In genomic region chr12:12999276-12999958, GRCh38 we compare ENCODE assay signal across 8 cellular contexts. TPM values are rescaled to one million over a fixed set of nuclear protein-coding genes. Genes with fewer than 3 reads are reported as not detected.
A peak's percentile ranks its signal among the peaks of the same experiment; 100 is the strongest.
DNase-seq lines count a peak whose midpoint lies in the region; ATAC-seq, FAIRE-seq and TF ChIP-seq lines count a peak whose summit lies in the region.

No MANE protein-coding gene starts in this region.

- intact Hi-C loops in stomach (cut with DNase I; ENCODE audit: low total_unique reads): no loop called here

- H3K4me1 ChIP-seq in HUES48 (ENCODE audit: control insufficient read depth, insufficient read depth, low read length) (peaks cover 13% of the 10 kb centered on the region; the same call in 1 of the 2 replicates), keratinocyte (ENCODE audit: control insufficient read depth, extremely low read depth, insufficient read depth, low read length) (peaks cover 11% of the 10 kb centered on the region), stomach (peaks cover 27 to 67% (median 56%) of the 10 kb centered on the region in 4 donors)

- H3K27ac ChIP-seq in HUES48 (ENCODE audit: low read depth, low read length): peak overlapping the region; percentile 54
- H3K27ac ChIP-seq in keratinocyte (ENCODE audit: control insufficient read depth, insufficient read depth, low read length): peak overlapping the region; percentile 67
- peak overlapping the region; percentile 75 to 94 (median 93) for H3K27ac ChIP-seq in stomach

- no peaks in the 10 kb centered on the region for H3K36me3 ChIP-seq in HUES48 (ENCODE audit: control insufficient read depth, insufficient read depth, low read length)
- H3K36me3 ChIP-seq in keratinocyte (ENCODE audit: control insufficient read depth in 2 of 2, extremely low read depth in 1 of 2, insufficient read depth in 2 of 2, low read length in 2 of 2): peaks cover 0 to 3% of the 10 kb centered on the region in 2 experiments
- H3K36me3 ChIP-seq in stomach: no peaks in the 10 kb centered on the region

- H3K9me3 ChIP-seq in HUES48 (ENCODE audit: control insufficient read depth, insufficient read depth, low read length) (no peaks in the 10 kb centered on the region), keratinocyte (ENCODE audit: control insufficient read depth, low read depth, low read length) (no peaks in the 10 kb centered on the region), stomach (no peaks in the 10 kb centered on the region)

- DNase-seq in AG04449 (ENCODE audit: low read depth, low spot score) (no peak), astrocyte of the spinal cord (ENCODE audit: low read depth, low spot score) (no peak), keratinocyte (ENCODE audit: low read depth, low spot score) (no peak), stomach (no peak)

- ATAC-seq in HG03045 (IDR thresholded peaks at IDR 0.05; ENCODE audit: unreplicated experiment) (no peak), GM21515 (IDR thresholded peaks at IDR 0.05; ENCODE audit: unreplicated experiment) (no peak), GM21619 (IDR thresholded peaks at IDR 0.05; ENCODE audit: unreplicated experiment) (no peak)

- H3K79me2 ChIP-seq in keratinocyte (ENCODE audit: control insufficient read depth, insufficient read depth, low read length): peaks cover 29% of the 10 kb centered on the region

- in situ Hi-C loops in astrocyte of the spinal cord (cut with HindIII; ENCODE audit: low sequenced_read_pairs): no loop called here

- no peaks in the 10 kb centered on the region for H4K20me1 ChIP-seq in keratinocyte (ENCODE audit: control insufficient read depth, extremely low read depth, insufficient read depth, low read length)

- no peak for TF ChIP-seq POLR2A in stomach (IDR thresholded peaks at IDR 0.05)

- H3K9ac ChIP-seq in HUES48 (ENCODE audit: low read depth, low read length) (peak overlapping the region; percentile 39; the same call in 1 of the 2 replicates), keratinocyte (ENCODE audit: control insufficient read depth, extremely low read depth, insufficient read depth, low read length) (peak overlapping the region; percentile 86)

- H3K9me1 ChIP-seq in keratinocyte (ENCODE audit: control insufficient read depth, extremely low read depth, insufficient read depth, low read length): no peaks in the 10 kb centered on the region

- WGBS in stomach, 5 donors: 13 to 25% (median 13%) methylated on average over 22 of the region's 22 CpGs

- CTCF ChIA-PET in AG04449 (lab: Yijun Ruan, JAX): interaction anchor here (0.9 to 3.4 kb wide), 3 partner anchors 83 to 235 kb away, joined by 3 to 22 read pairs (median 13); no protein-coding TSS in a partner anchor

- H3K4me3 ChIP-seq in AG04449 (ENCODE audit: low read depth, low read length) (peak overlapping the region; percentile 98), HUES48 (ENCODE audit: low read depth, low read length) (peak overlapping the region; percentile 84), astrocyte of the spinal cord (ENCODE audit: low read depth, low read length) (peak overlapping the region; percentile 81), keratinocyte (ENCODE audit: control insufficient read depth in 2 of 3, extremely low read depth in 1 of 3, insufficient read depth in 2 of 3, low read depth in 1 of 3, low read length in 3 of 3) (peak overlapping the region; percentile 55 to 89 (median 85)), stomach (peak overlapping the region; percentile 52 to 80 (median 74))

- FAIRE-seq in keratinocyte (lab: Jason Lieb, UNC): no peak

- TF ChIP-seq CTCF in AG04449 (IDR thresholded peaks at IDR 0.05; ENCODE audit: insufficient read depth, low read length, missing control alignments): no peak
- TF ChIP-seq CTCF in astrocyte of the spinal cord (IDR thresholded peaks at IDR 0.05; ENCODE audit: low read depth, low read length): no peak
- no peak for TF ChIP-seq CTCF in keratinocyte (optimal IDR thresholded peaks at IDR 0.05 in 1 of 3, IDR thresholded peaks at IDR 0.05 in 1 of 3, conservative IDR thresholded peaks at IDR 0.05 in 1 of 3; ENCODE audit: extremely low read depth in 1 of 3, insufficient read depth in 2 of 3, low read length in 3 of 3)
- TF ChIP-seq CTCF in stomach (IDR thresholded peaks at IDR 0.05): no peak

- peak overlapping the region; percentile 88 for H2AFZ ChIP-seq in keratinocyte (ENCODE audit: control insufficient read depth, low read length)

- dilution Hi-C loops in keratinocyte (cut with MboI; ENCODE audit: extremely low pct_ligation_motif_present, low sequenced_read_pairs): no loop called here

- POLR2A ChIA-PET in AG04449 (lab: Yijun Ruan, JAX): no interaction called here

- peak overlapping the region; percentile 80 for H3K4me2 ChIP-seq in keratinocyte (ENCODE audit: control insufficient read depth, extremely low read depth, insufficient read depth, low read depth, low read length)

- H3K27me3 ChIP-seq in HUES48 (ENCODE audit: control insufficient read depth, insufficient read depth, low read length) (peaks cover 21% of the 10 kb centered on the region), keratinocyte (ENCODE audit: control insufficient read depth, extremely low read depth, insufficient read depth, low read length) (no peaks in the 10 kb centered on the region), stomach (no peaks in the 10 kb centered on the region)

- no peak for TF ChIP-seq EP300 in stomach (IDR thresholded peaks at IDR 0.05)

RNA-seq across cellular contexts. Expression of gene HEBP1, which starts 0.6 kb away (rescaled TPM):
- 21.5 to 36.9 TPM (median 24.8 TPM) in 3 replicates for polyA plus RNA-seq in keratinocyte
- polyA plus RNA-seq in keratinocyte (2011; ENCODE audit: low read depth): 28.6 TPM
- 35.3 and 35.7 TPM in 2 replicates for polyA plus RNA-seq in keratinocyte (2011; cell fraction: cytosol; rRNA removed)
- 22.6 and 24.5 TPM in 2 replicates for polyA plus RNA-seq in keratinocyte (2011; cell fraction: nucleus; rRNA removed)
- 36.8 and 44.2 TPM in 2 replicates for polyA plus RNA-seq in keratinocyte (2012; ENCODE audit: low replicate concordance)
- 14.2 to 40.1 TPM (median 18.3 TPM) in 3 replicates for polyA minus RNA-seq in keratinocyte
- polyA minus RNA-seq in keratinocyte (2011; cell fraction: cytosol; rRNA and poly(A)+ RNA removed): 26.5 TPM
- polyA minus RNA-seq in keratinocyte (2011; cell fraction: nucleus; rRNA and poly(A)+ RNA removed): 3.6 and 8.8 TPM in 2 replicates
- 10 to 100 TPM in 2 of 5 donors, 1 to 10 TPM in 2, under 1 TPM in 1; 0.45 to 43.2 (median 8.2) TPM for total RNA-seq in stomach
- 10 to 100 TPM; 41.7 to 57.3 (median 51.8) TPM for polyA plus RNA-seq in stomach

RNA-seq across cellular contexts. Expression of gene FAM234B, which starts 44.8 kb away (rescaled TPM):
- 3.4 to 5.1 TPM (median 4.5 TPM) in 3 replicates for polyA plus RNA-seq in keratinocyte
- 1.5 TPM for polyA plus RNA-seq in keratinocyte (2011; ENCODE audit: low read depth)
- polyA plus RNA-seq in keratinocyte (2011; cell fraction: cytosol; rRNA removed): 1.2 and 1.9 TPM in 2 replicates
- polyA plus RNA-seq in keratinocyte (2011; cell fraction: nucleus; rRNA removed): 6.5 and 8.5 TPM in 2 replicates
- polyA plus RNA-seq in keratinocyte (2012; ENCODE audit: low replicate concordance): 2.6 and 3.7 TPM in 2 replicates
- 3.0 to 13.5 TPM (median 13.4 TPM) in 3 replicates for polyA minus RNA-seq in keratinocyte
- polyA minus RNA-seq in keratinocyte (2011; cell fraction: cytosol; rRNA and poly(A)+ RNA removed): 3.5 TPM
- polyA minus RNA-seq in keratinocyte (2011; cell fraction: nucleus; rRNA and poly(A)+ RNA removed): 10.1 and 12.3 TPM in 2 replicates
- total RNA-seq in stomach: 1 to 10 TPM in 3 of 5 donors, not detected in 2; 4.1 to 6.2 (median 4.8) TPM
- under 1 TPM; 0.87 to 0.95 (median 0.92) TPM for polyA plus RNA-seq in stomach

RNA-seq across cellular contexts. Expression of gene GPRC5D, which starts 47.4 kb away (rescaled TPM):
- polyA plus RNA-seq in keratinocyte: 0.08 to 0.32 TPM (median 0.19 TPM) in 3 replicates
- polyA plus RNA-seq in keratinocyte (2011; ENCODE audit: low read depth): not detected
- 0.12 and 0.36 TPM in 2 replicates for polyA plus RNA-seq in keratinocyte (2011; cell fraction: cytosol; rRNA removed)
- polyA plus RNA-seq in keratinocyte (2011; cell fraction: nucleus; rRNA removed): 0.20 TPM in 1 of 2 replicates, not detected in the other
- polyA plus RNA-seq in keratinocyte (2012; ENCODE audit: low replicate concordance): 0.52 and 1.2 TPM in 2 replicates
- polyA minus RNA-seq in keratinocyte: 0.86 to 1.7 TPM in 2 of 3 replicates, not detected in the other
- polyA minus RNA-seq in keratinocyte (2011; cell fraction: cytosol; rRNA and poly(A)+ RNA removed): not detected
- polyA minus RNA-seq in keratinocyte (2011; cell fraction: nucleus; rRNA and poly(A)+ RNA removed): not detected in 2 replicates
- not detected for total RNA-seq in stomach
- polyA plus RNA-seq in stomach: under 1 TPM in 1 of 3 donors, not detected in 2; 0.18 TPM
